Comparison of ENCODE assay signal across 9 cellular contexts in genomic region chr16:75116081-75116910, GRCh38. TPM values are rescaled to one million over a fixed set of nuclear protein-coding genes. Genes with fewer than 3 reads are reported as not detected.
DNase-seq lines count a peak whose midpoint lies in the region; ATAC-seq, FAIRE-seq and TF ChIP-seq lines count a peak whose summit lies in the region.
"Had no signal": no experiment of that assay in that cellular context is flagged by ENCODE, and none has a peak within 500 bp of the region (broad histone marks: within the 10 kb centered on the region; RNA-seq: fewer than 3 reads in every experiment).

Gene LDHD, minus strand, starts transcription at chr16:75116780. Its CDS starts 60 bp downstream, at chr16:75116720.

- H3K36me3 ChIP-seq in left lung = no peaks in the 10 kb centered on the region

- TF ChIP-seq CTCF in dorsolateral prefrontal cortex (IDR thresholded peaks at IDR 0.05 in 54 of 56, conservative IDR thresholded peaks at IDR 0.05 in 2 of 56; ENCODE audit: low read depth in 1 of 56, partially characterized antibody in 56 of 56) (peak in 26 of 56 donors; percentile 7 to 50 (median 26)), left lung (IDR thresholded peaks at IDR 0.05) (no peak), subcutaneous adipose tissue (IDR thresholded peaks at IDR 0.05; ENCODE audit: low read depth) (no peak)

- peak within 1 kb of the TSS; percentile 54 to 94 (median 76) for H3K4me3 ChIP-seq in dorsolateral prefrontal cortex
- H3K4me3 ChIP-seq in left lung = peak within 1 kb of the TSS; percentile 35 to 46

- intact Hi-C loops in dorsolateral prefrontal cortex (cut with DNase I) = loop anchor here (10.0 kb wide), 2 partner anchors 251 to 411 kb away; partner anchors contain the start of gene MLKL (in 1 of the 2)
- intact Hi-C loops in left lung (cut with DNase I) = no loop called here

- peaks cover 7 to 30% of the 10 kb centered on the region in 2 donors for H3K4me1 ChIP-seq in left lung

- H3K9me3 ChIP-seq in left lung = peaks cover 0 to 6% of the 10 kb centered on the region in 2 donors

- FAIRE-seq in RCC 7860 (lab: Jason Lieb, UNC) = no peak

- DNase-seq in NCI-H82 (lab: John Stamatoyannopoulos, UW) (peak; percentile 35), NCI-H82 treated with DMSO at 0.1 percent for 48 hours (lab: John Stamatoyannopoulos, UW; ENCODE audit: unreplicated experiment) (no peak), RCC 7860 (ENCODE audit: low spot score) (peak; percentile 26), dorsolateral prefrontal cortex (peak; percentile 86 to 97 (median 94)), left lung (peak; percentile 85 to 94)
- DNase-seq: DND-41 had no signal

- H3K27me3 ChIP-seq in dorsolateral prefrontal cortex (no peaks in the 10 kb centered on the region), left lung (peaks cover 0 to 11% of the 10 kb centered on the region in 2 donors)

- ATAC-seq in left lung = peak; percentile 99
- ATAC-seq in HG03139 (IDR thresholded peaks at IDR 0.05; ENCODE audit: unreplicated experiment) = no peak
- ATAC-seq in GM21786 (IDR thresholded peaks at IDR 0.05; ENCODE audit: unreplicated experiment) = no peak

- peak within 1 kb of the TSS in 57 of 59 donors; percentile 6 to 94 (median 81) for H3K27ac ChIP-seq in dorsolateral prefrontal cortex
- peak within 1 kb of the TSS in 1 of 2 donors; percentile 39 for H3K27ac ChIP-seq in left lung

RNA-seq across cellular contexts. Expression of gene LDHD, which starts in this region (rescaled TPM):
- total RNA-seq in dorsolateral prefrontal cortex (10 to 100 TPM; 13.5 to 41.4 (median 22.3) TPM), left lung (1 to 10 TPM; 7.3 to 9.9 TPM), subcutaneous adipose tissue (100 to 1,000 TPM in 1 of 4 donors, 10 to 100 TPM in 2, 1 to 10 TPM in 1; 6.0 to 120 (median 17.1) TPM)

Comparison
In these comparisons a context has a peak if more than half of its experiments do, and no peak if none do; other contexts are left out.
1. intact Hi-C loops: an anchor here in dorsolateral prefrontal cortex (10.0 kb wide); none called in left lung.